In genomic region chr15:74726774-74727164, GRCh38 we compare ENCODE assay signal across 8 cellular contexts. TPM values are rescaled to one million over a fixed set of nuclear protein-coding genes. Genes with fewer than 3 reads are reported as not detected.
DNase-seq lines count a peak whose midpoint lies in the region; ATAC-seq and TF ChIP-seq lines count a peak whose summit lies in the region.

No MANE protein-coding gene starts in this region.

- dilution Hi-C loops in mammary epithelial cell (cut with HindIII; ENCODE audit: low sequenced_read_pairs): no loop called here

- H3K9me3 ChIP-seq in mammary epithelial cell (replicated peaks; ENCODE audit: insufficient read depth, low read length): no peaks in the 10 kb centered on the region

- peak overlapping the region; percentile 71 for H3K4me3 Mint-ChIP-seq in stimulated activated naive CD8-positive, alpha-beta T cell treated with anti-CD3 and anti-CD28 coated beads, Interleukin-15, Interleukin-2, amounts not matched to agents 100 ng/mL and 50 ng/mL, for 24 hours
- peak overlapping the region; percentile 51 for H3K4me3 Mint-ChIP-seq in mesothelial cell of epicardium

- peaks cover 12% of the 10 kb centered on the region for H3K4me1 ChIP-seq in mammary epithelial cell (ENCODE audit: insufficient read depth, low read length)

- no peak overlapping the region for H3K9ac ChIP-seq in mammary epithelial cell (ENCODE audit: insufficient read depth, low read length)

- no peaks in the 10 kb centered on the region for H3K36me3 ChIP-seq in mammary epithelial cell (ENCODE audit: insufficient read depth, low read length)

- TF ChIP-seq CTCF in mammary epithelial cell (conservative IDR thresholded peaks at IDR 0.05 in 1 of 2, IDR thresholded peaks at IDR 0.05 in 1 of 2; ENCODE audit: extremely low read depth in 1 of 2, insufficient read depth in 1 of 2, low read depth in 1 of 2, low read length in 2 of 2) (no peak), mesothelial cell of epicardium (IDR thresholded peaks at IDR 0.05; ENCODE audit: unreplicated experiment) (no peak)

- in situ Hi-C loops in mammary epithelial cell (cut with MboI; ENCODE audit: low sequenced_read_pairs in 2 of 2): no loop called here

- peak overlapping the region in 2 of 3 experiments; percentile 59 to 60 for H3K4me3 ChIP-seq in mammary epithelial cell (replicated peaks in 1 of 3; ENCODE audit: insufficient read depth in 1 of 3, low read depth in 2 of 3, low read length in 3 of 3)

- CTCF ChIA-PET in mammary epithelial cell (lab: Charles Lee; ENCODE audit: low non-redundant PET): no interaction called here

- peak overlapping the region; percentile 41 for H3K27ac Mint-ChIP-seq in stimulated activated naive CD8-positive, alpha-beta T cell treated with anti-CD3 and anti-CD28 coated beads, Interleukin-15, Interleukin-2, amounts not matched to agents 100 ng/mL and 50 ng/mL, for 24 hours
- H3K27ac Mint-ChIP-seq in mesothelial cell of epicardium: no peak overlapping the region

- H3K27ac ChIP-seq in mammary epithelial cell (ENCODE audit: insufficient read depth, low read depth, low read length): no peak overlapping the region

- intact Hi-C loops in mammary epithelial cell (cut with micrococcal nuclease): no loop called here

- 60% methylated on average over 21 of the region's 24 CpGs for WGBS in mammary epithelial cell (ENCODE audit: low coverage, missing lambda C conversion rate)

- H3K27me3 Mint-ChIP-seq in stimulated activated naive CD8-positive, alpha-beta T cell treated with anti-CD3 and anti-CD28 coated beads, Interleukin-15, Interleukin-2, amounts not matched to agents 100 ng/mL and 50 ng/mL, for 24 hours: peaks cover 23% of the 10 kb centered on the region
- H3K27me3 Mint-ChIP-seq in mesothelial cell of epicardium (ENCODE audit: low read depth): peaks cover 75% of the 10 kb centered on the region

- H2AFZ ChIP-seq in mammary epithelial cell (ENCODE audit: low read depth, low read length): peak overlapping the region; percentile 87

- peak overlapping the region; percentile 100 for H3K4me2 ChIP-seq in mammary epithelial cell (ENCODE audit: insufficient read depth, low read depth, low read length)

- DNase-seq in stimulated activated naive CD8-positive, alpha-beta T cell treated with anti-CD3 and anti-CD28 coated beads, Interleukin-15, Interleukin-2, amounts not matched to agents 100 U/mL and 50 U/mL, for 24 hours: no peak
- DNase-seq in mammary epithelial cell (no peak), mesothelial cell of epicardium (ENCODE audit: low spot score in 2 of 2, unreplicated experiment in 2 of 2) (no peak), foreskin melanocyte (no peak), NCI-H226 (no peak)
- DNase-seq in activated CD4-positive, alpha-beta T cell treated with anti-CD3 and anti-CD28 coated beads, Interleukin-2, amount 50 U/mL, for 48 hours: no peak

- H4K20me1 ChIP-seq in mammary epithelial cell (ENCODE audit: insufficient read depth, low read length): no peaks in the 10 kb centered on the region

- H3K27me3 ChIP-seq in mammary epithelial cell (ENCODE audit: insufficient read depth, low read length): no peaks in the 10 kb centered on the region

- ATAC-seq in stimulated activated naive CD8-positive, alpha-beta T cell treated with anti-CD3 and anti-CD28 coated beads, Interleukin-15, Interleukin-2, amounts not matched to agents 100 U/mL and 50 U/mL, for 24 hours: no peak
- ATAC-seq in GM21619 (IDR thresholded peaks at IDR 0.05; ENCODE audit: unreplicated experiment): no peak

- no peaks in the 10 kb centered on the region for H3K9me3 Mint-ChIP-seq in stimulated activated naive CD8-positive, alpha-beta T cell treated with anti-CD3 and anti-CD28 coated beads, Interleukin-15, Interleukin-2, amounts not matched to agents 100 ng/mL and 50 ng/mL, for 24 hours
- H3K9me3 Mint-ChIP-seq in mesothelial cell of epicardium: no peaks in the 10 kb centered on the region

- no TSS peak for BruUV-seq in mammary epithelial cell (replicated peaks; lab: Mats Ljungman, UMichigan)

- no peaks in the 10 kb centered on the region for H3K36me3 Mint-ChIP-seq in stimulated activated naive CD8-positive, alpha-beta T cell treated with anti-CD3 and anti-CD28 coated beads, Interleukin-15, Interleukin-2, amounts not matched to agents 100 ng/mL and 50 ng/mL, for 24 hours (ENCODE audit: low read depth)
- H3K36me3 Mint-ChIP-seq in mesothelial cell of epicardium: no peaks in the 10 kb centered on the region

- no peaks in the 10 kb centered on the region for H3K79me2 ChIP-seq in mammary epithelial cell (ENCODE audit: insufficient read depth, low read length)

- peaks cover 11% of the 10 kb centered on the region for H3K4me1 Mint-ChIP-seq in stimulated activated naive CD8-positive, alpha-beta T cell treated with anti-CD3 and anti-CD28 coated beads, Interleukin-15, Interleukin-2, amounts not matched to agents 100 ng/mL and 50 ng/mL, for 24 hours (ENCODE audit: low read depth)
- H3K4me1 Mint-ChIP-seq in mesothelial cell of epicardium: peaks cover 4% of the 10 kb centered on the region

RNA-seq across cellular contexts. Expression of gene CYP1A1, which starts 1.4 kb away (rescaled TPM):
- 10 to 100 TPM in 1 of 2 donors, under 1 TPM in 1; 0.99 to 20.0 TPM for total RNA-seq in mammary epithelial cell
- polyA plus RNA-seq in mammary epithelial cell: 2.2 TPM
- polyA minus RNA-seq in mammary epithelial cell: not detected
- total RNA-seq in mesothelial cell of epicardium: 0.20 to 0.27 TPM in 2 of 3 replicates, not detected in the other

RNA-seq across cellular contexts. Expression of gene CYP1A2, which starts 21.9 kb away (rescaled TPM):
- total RNA-seq in mammary epithelial cell: not detected
- not detected for polyA plus RNA-seq in mammary epithelial cell
- polyA minus RNA-seq in mammary epithelial cell: not detected
- 0.09 TPM in 1 of 3 replicates, not detected in the others for total RNA-seq in mesothelial cell of epicardium

RNA-seq across cellular contexts. Expression of gene EDC3, which starts 30.9 kb away (rescaled TPM):
- total RNA-seq in mammary epithelial cell (10 to 100 TPM; 10.2 to 37.0 TPM), mesothelial cell of epicardium (69.5 to 74.8 TPM (median 70.0 TPM) in 3 replicates)
- polyA plus RNA-seq in mammary epithelial cell: 27.3 TPM
- 31.1 TPM for polyA minus RNA-seq in mammary epithelial cell

RNA-seq across cellular contexts. Expression of gene CSK, which starts 55.1 kb away (rescaled TPM):
- total RNA-seq in mammary epithelial cell (10 to 100 TPM; 23.2 to 64.6 TPM), mesothelial cell of epicardium (57.0 to 59.0 TPM (median 58.1 TPM) in 3 replicates)
- polyA plus RNA-seq in mammary epithelial cell: 36.6 TPM
- 88.5 TPM for polyA minus RNA-seq in mammary epithelial cell
